13 cellular contexts compared by ENCODE assay signal in genomic region chr2:176174850-176175728, GRCh38. TPM values are rescaled to one million over a fixed set of nuclear protein-coding genes. Genes with fewer than 3 reads are reported as not detected.
A peak's percentile ranks its signal among the peaks of the same experiment; 100 is the strongest.
DNase-seq lines count a peak whose midpoint lies in the region; FAIRE-seq and TF ChIP-seq lines count a peak whose summit lies in the region.
"Had no signal": no experiment of that assay in that cellular context is flagged by ENCODE, and none has a peak within 500 bp of the region (broad histone marks: within the 10 kb centered on the region; RNA-seq: fewer than 3 reads in every experiment).

No MANE protein-coding gene starts in this region.

- DNase-seq in NCI-H1092 (lab: John Stamatoyannopoulos, UW) (peak; percentile 67), NCI-H1092 treated with DMSO at 0.1 percent for 48 hours (lab: John Stamatoyannopoulos, UW) (no peak), RPMI7951 (ENCODE audit: low read depth) (peak; percentile 53), iPS DF 6.9 (ENCODE audit: low read depth, low spot score) (no peak), GM12891 (ENCODE audit: insufficient read length, low spot score) (no peak), epidermal melanocyte (ENCODE audit: insufficient read length, low spot score) (no peak)
- DNase-seq in activated T-helper 2 cell treated with anti-CD3 and anti-CD28 coated beads, Interferon-gamma antibody, Interleukin-2, Interleukin-4, amounts not matched to agents 10 μg/mL and 5 μg/mL and 100 μg/mL, durations not matched to agents 14 hours and 24 hours and 36 hours (ENCODE audit: low spot score): no peak
- DNase-seq: effector CD8-positive, alpha-beta T cell; HCEC 1CT had no signal

- H3K9me3 ChIP-seq in iPS DF 6.9 (ENCODE audit: control insufficient read depth, insufficient read depth, low read length): no peaks in the 10 kb centered on the region

- intact Hi-C loops in activated T-helper 2 cell treated with anti-CD3 and anti-CD28 coated beads, Interferon-gamma antibody, Interleukin-2, Interleukin-4, amounts not matched to agents 10 μg/mL and 5 μg/mL and 100 μg/mL, durations not matched to agents 14 hours and 24 hours and 36 hours (cut with micrococcal nuclease): loop anchor here (1.0 kb wide), 1 partner anchor 9 kb away; no protein-coding TSS in a partner anchor

- H3K36me3 Mint-ChIP-seq in activated T-helper 2 cell treated with anti-CD3 and anti-CD28 coated beads, Interferon-gamma antibody, Interleukin-2, Interleukin-4, amounts not matched to agents 10 μg/mL and 5 μg/mL and 100 μg/mL, durations not matched to agents 14 hours and 24 hours and 36 hours (ENCODE audit: low read depth): peaks cover 3% of the 10 kb centered on the region

- H3K4me3 Mint-ChIP-seq in activated T-helper 2 cell treated with anti-CD3 and anti-CD28 coated beads, Interferon-gamma antibody, Interleukin-2, Interleukin-4, amounts not matched to agents 10 μg/mL and 5 μg/mL and 100 μg/mL, durations not matched to agents 14 hours and 24 hours and 36 hours (ENCODE audit: low read depth): no peak overlapping the region

- H3K27me3 Mint-ChIP-seq in activated T-helper 2 cell treated with anti-CD3 and anti-CD28 coated beads, Interferon-gamma antibody, Interleukin-2, Interleukin-4, amounts not matched to agents 10 μg/mL and 5 μg/mL and 100 μg/mL, durations not matched to agents 14 hours and 24 hours and 36 hours (ENCODE audit: low read depth): peaks cover 84% of the 10 kb centered on the region

- no peaks in the 10 kb centered on the region for H3K36me3 ChIP-seq in iPS DF 6.9 (ENCODE audit: control insufficient read depth, insufficient read depth, low read length)
- H3K36me3 ChIP-seq in rectal smooth muscle tissue (ENCODE audit: control insufficient read depth, insufficient read depth, low read length): no peaks in the 10 kb centered on the region

- WGBS in iPS DF 6.9 (ENCODE audit: insufficient coverage, insufficient read length): no CpG with 5 or more reads among the region's 44 CpGs

- H3K27me3 ChIP-seq in iPS DF 6.9 (ENCODE audit: control insufficient read depth, insufficient read depth, low read length) (peaks cover 96% of the 10 kb centered on the region), rectal smooth muscle tissue (ENCODE audit: control insufficient read depth, insufficient read depth, low read length) (peaks cover 12% of the 10 kb centered on the region)

- no peak overlapping the region for H3K27ac ChIP-seq in iPS DF 6.9 (ENCODE audit: low read length)
- no peak overlapping the region for H3K27ac ChIP-seq in rectal smooth muscle tissue (ENCODE audit: low read depth, low read length)
- H3K27ac ChIP-seq: KMS-11 had no signal

- H3K27ac Mint-ChIP-seq in activated T-helper 2 cell treated with anti-CD3 and anti-CD28 coated beads, Interferon-gamma antibody, Interleukin-2, Interleukin-4, amounts not matched to agents 10 μg/mL and 5 μg/mL and 100 μg/mL, durations not matched to agents 14 hours and 24 hours and 36 hours: no peak overlapping the region

- TF ChIP-seq POLR2A in GM12891 (IDR thresholded peaks at IDR 0.05; ENCODE audit: low read depth, low read length): no peak

- H3K4me1 ChIP-seq in iPS DF 6.9 (ENCODE audit: control insufficient read depth, insufficient read depth, low read length) (peaks cover 6% of the 10 kb centered on the region), rectal smooth muscle tissue (ENCODE audit: control insufficient read depth, insufficient read depth, low read length) (no peaks in the 10 kb centered on the region)

- H3K9me3 Mint-ChIP-seq in activated T-helper 2 cell treated with anti-CD3 and anti-CD28 coated beads, Interferon-gamma antibody, Interleukin-2, Interleukin-4, amounts not matched to agents 10 μg/mL and 5 μg/mL and 100 μg/mL, durations not matched to agents 14 hours and 24 hours and 36 hours: no peaks in the 10 kb centered on the region

- no peak for FAIRE-seq in GM12891 (lab: Jason Lieb, UNC)
- FAIRE-seq: A204.1, GM12878 had no signal

- no peak overlapping the region for H3K9ac ChIP-seq in rectal smooth muscle tissue (ENCODE audit: low read length)
- H3K9ac ChIP-seq: KMS-11 had no signal

- peaks cover 9% of the 10 kb centered on the region for H3K4me1 Mint-ChIP-seq in activated T-helper 2 cell treated with anti-CD3 and anti-CD28 coated beads, Interferon-gamma antibody, Interleukin-2, Interleukin-4, amounts not matched to agents 10 μg/mL and 5 μg/mL and 100 μg/mL, durations not matched to agents 14 hours and 24 hours and 36 hours (ENCODE audit: low read depth)

- H3K4me3 ChIP-seq in iPS DF 6.9 (ENCODE audit: low read length): peak overlapping the region; percentile 21; the same call in 1 of the 2 replicates
- H3K4me3 ChIP-seq in rectal smooth muscle tissue (ENCODE audit: low read length): peak overlapping the region; percentile 31
- H3K4me3 ChIP-seq: GM12878 had no signal

TF ChIP-seq in GM12891, 5 proteins besides CTCF, POLR2A, EP300 and RAD21:
- no peak for TF ChIP-seq SPI1 (IDR thresholded peaks at IDR 0.05; ENCODE audit: low read depth, low read length)
- no peak for TF ChIP-seq POLR2AphosphoS5 (IDR thresholded peaks at IDR 0.05; ENCODE audit: low read depth, low read length)
- TF ChIP-seq PAX5 (IDR thresholded peaks at IDR 0.05; ENCODE audit: insufficient read depth, low read length, severe bottlenecking): no peak
- no peak for TF ChIP-seq POU2F2 (IDR thresholded peaks at IDR 0.05; ENCODE audit: low read depth, low read length)
- TF ChIP-seq TAF1 (IDR thresholded peaks at IDR 0.05; ENCODE audit: low read depth, low read length): no peak
TF ChIP-seq in GM12891: peak in this region for 0.

RNA-seq across cellular contexts. Expression of gene HOXD1, which starts 13.4 kb away (rescaled TPM):
- 0.39 and 0.96 TPM in 2 replicates for total RNA-seq in RPMI7951 (2014; rRNA removed; shearing (Covaris generic))
- not detected in 2 replicates for total RNA-seq in activated T-helper 2 cell treated with anti-CD3 and anti-CD28 coated beads, Interferon-gamma antibody, Interleukin-2, Interleukin-4, amounts not matched to agents 10 μg/mL and 5 μg/mL and 100 μg/mL, durations not matched to agents 14 hours and 24 hours and 36 hours
- polyA plus RNA-seq in GM12891 (2012; ENCODE audit: low read depth, missing spikeins): not detected
- total RNA-seq: GM12878 had no signal
- polyA plus RNA-seq: GM12878 had no signal

RNA-seq across cellular contexts. Expression of gene HOXD3, which starts 18.0 kb away (rescaled TPM):
- 1.6 and 2.1 TPM in 2 replicates for total RNA-seq in RPMI7951 (2014; rRNA removed; shearing (Covaris generic))
- not detected in 2 replicates for total RNA-seq in activated T-helper 2 cell treated with anti-CD3 and anti-CD28 coated beads, Interferon-gamma antibody, Interleukin-2, Interleukin-4, amounts not matched to agents 10 μg/mL and 5 μg/mL and 100 μg/mL, durations not matched to agents 14 hours and 24 hours and 36 hours
- not detected for polyA plus RNA-seq in GM12891 (2012; ENCODE audit: low read depth, missing spikeins)
- total RNA-seq: GM12878 had no signal
- polyA plus RNA-seq: GM12878 had no signal

RNA-seq across cellular contexts. Expression of gene HOXD4, which starts 23.7 kb away (rescaled TPM):
- 7.2 and 9.6 TPM in 2 replicates for total RNA-seq in RPMI7951 (2014; rRNA removed; shearing (Covaris generic))
- not detected in 2 replicates for total RNA-seq in activated T-helper 2 cell treated with anti-CD3 and anti-CD28 coated beads, Interferon-gamma antibody, Interleukin-2, Interleukin-4, amounts not matched to agents 10 μg/mL and 5 μg/mL and 100 μg/mL, durations not matched to agents 14 hours and 24 hours and 36 hours
- not detected for polyA plus RNA-seq in GM12891 (2012; ENCODE audit: low read depth, missing spikeins)
- total RNA-seq: GM12878 had no signal

RNA-seq across cellular contexts. Expression of gene HOXD8, which starts 45.6 kb away (rescaled TPM):
- total RNA-seq in RPMI7951 (2014; rRNA removed; shearing (Covaris generic)): 11.7 and 16.1 TPM in 2 replicates
- total RNA-seq in activated T-helper 2 cell treated with anti-CD3 and anti-CD28 coated beads, Interferon-gamma antibody, Interleukin-2, Interleukin-4, amounts not matched to agents 10 μg/mL and 5 μg/mL and 100 μg/mL, durations not matched to agents 14 hours and 24 hours and 36 hours: not detected in 2 replicates
- not detected for polyA plus RNA-seq in GM12891 (2012; ENCODE audit: low read depth, missing spikeins)
- total RNA-seq: GM12878 had no signal
- polyA plus RNA-seq: GM12878 had no signal

RNA-seq across cellular contexts. Expression of gene HOXD9, which starts 52.6 kb away (rescaled TPM):
- 1.4 TPM in 2 replicates for total RNA-seq in RPMI7951 (2014; rRNA removed; shearing (Covaris generic))
- not detected in 2 replicates for total RNA-seq in activated T-helper 2 cell treated with anti-CD3 and anti-CD28 coated beads, Interferon-gamma antibody, Interleukin-2, Interleukin-4, amounts not matched to agents 10 μg/mL and 5 μg/mL and 100 μg/mL, durations not matched to agents 14 hours and 24 hours and 36 hours
- polyA plus RNA-seq in GM12891 (2012; ENCODE audit: low read depth, missing spikeins): not detected
- total RNA-seq: GM12878 had no signal
- polyA plus RNA-seq: GM12878 had no signal

Comparison
In these comparisons a context has a peak if more than half of its experiments do, and no peak if none do; other contexts are left out.
1. DNase-seq: peak in NCI-H1092 (single experiment) and RPMI7951 (single experiment); none in NCI-H1092 treated with DMSO at 0.1 percent for 48 hours (single experiment), iPS DF 6.9 (single experiment), activated T-helper 2 cell treated with anti-CD3 and anti-CD28 coated beads, Interferon-gamma antibody, Interleukin-2, Interleukin-4, amounts not matched to agents 10 μg/mL and 5 μg/mL and 100 μg/mL, durations not matched to agents 14 hours and 24 hours and 36 hours (single experiment), GM12891 (single experiment) and epidermal melanocyte (single experiment).